8 cellular contexts compared by ENCODE assay signal in the genomic region with DNA sequence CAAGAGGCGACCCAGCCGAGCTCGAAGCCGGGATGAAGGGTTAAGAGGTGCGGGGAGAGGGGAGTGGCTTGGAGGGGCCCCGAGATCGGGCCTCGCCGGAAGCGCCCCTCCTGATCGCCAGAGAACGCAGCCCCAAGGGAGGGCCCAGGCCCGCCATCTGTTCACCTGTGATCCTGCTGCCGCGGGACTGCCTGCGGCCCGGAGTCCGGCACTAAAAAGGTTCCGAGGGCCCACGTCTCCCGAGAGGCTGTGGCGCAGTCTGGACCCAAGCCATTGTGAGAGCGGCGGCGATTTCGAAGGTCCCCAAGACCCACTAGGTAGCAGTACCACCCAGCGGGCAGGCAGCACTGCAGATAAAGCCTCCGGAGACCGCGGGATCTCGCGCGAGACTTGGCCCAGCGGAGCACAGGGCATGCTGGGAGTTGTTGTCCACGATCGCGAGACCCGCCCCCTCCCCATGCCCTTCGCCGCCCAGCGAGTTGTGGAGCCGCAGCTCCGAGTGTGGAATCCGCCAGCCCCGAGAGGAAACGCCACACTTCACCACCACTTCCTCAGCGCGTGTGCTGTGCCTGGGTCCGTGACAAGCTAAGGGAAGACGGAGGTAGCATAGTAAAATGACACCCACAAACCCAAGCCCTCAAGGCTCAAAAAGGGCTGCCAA. TPM values are rescaled to one million over a fixed set of nuclear protein-coding genes. Genes with fewer than 3 reads are reported as not detected.
A peak's percentile ranks its signal among the peaks of the same experiment; 100 is the strongest.
DNase-seq lines count a peak whose midpoint lies in the region; ATAC-seq and TF ChIP-seq lines count a peak whose summit lies in the region.

KIAA1191 (minus strand) TSS at position 328 of the 661 bp plus-strand sequence. CDS start 2,256 bp downstream, outside the sequence.

- peak within 1 kb of the TSS; percentile 82 to 94 (median 89) for H3K27ac Mint-ChIP-seq in CD14-positive monocyte
- H3K27ac Mint-ChIP-seq in dendritic cell treated with granulocyte-macrophage colony-stimulating factor and Interleukin-4, amounts not matched to agents 40 ng/mL and 50 ng/mL, for 4 days: peak within 1 kb of the TSS; percentile 90

- H3K4me3 Mint-ChIP-seq in CD14-positive monocyte: peak within 1 kb of the TSS; percentile 99
- H3K4me3 Mint-ChIP-seq in dendritic cell treated with granulocyte-macrophage colony-stimulating factor and Interleukin-4, amounts not matched to agents 40 ng/mL and 50 ng/mL, for 4 days: peak within 1 kb of the TSS; percentile 96

- H3K4me1 ChIP-seq in left lung: peaks cover 7 to 44% of the 10 kb centered on the region in 2 donors

- H3K36me3 Mint-ChIP-seq in CD14-positive monocyte: peaks cover 9 to 22% of the 10 kb centered on the region in 2 donors
- H3K36me3 Mint-ChIP-seq in dendritic cell treated with granulocyte-macrophage colony-stimulating factor and Interleukin-4, amounts not matched to agents 40 ng/mL and 50 ng/mL, for 4 days (ENCODE audit: low read depth): peaks cover 42% of the 10 kb centered on the region

- H3K9me3 Mint-ChIP-seq in CD14-positive monocyte: peaks cover 0 to 14% (median 2%) of the 10 kb centered on the region in 7 donors
- no peaks in the 10 kb centered on the region for H3K9me3 Mint-ChIP-seq in dendritic cell treated with granulocyte-macrophage colony-stimulating factor and Interleukin-4, amounts not matched to agents 40 ng/mL and 50 ng/mL, for 4 days

- peak; percentile 89 for DNase-seq in CD14-positive monocyte (ENCODE audit: low spot score)
- peak; percentile 95 for DNase-seq in NCI-H69 (lab: John Stamatoyannopoulos, UW)
- DNase-seq in activated CD4-positive, alpha-beta T cell treated with anti-CD3 and anti-CD28 coated beads, Interleukin-2, amount 50 U/mL, for 1 hour: peak; percentile 94
- peak; percentile 98 to 99 for DNase-seq in left lung
- DNase-seq in stimulated activated CD4-positive, alpha-beta T cell treated with anti-CD3 and anti-CD28 coated beads, Interleukin-2, amount 100 ng/mL, for 48 hours: peak; percentile 85 to 87

- intact Hi-C loops in CD14-positive monocyte (cut with micrococcal nuclease) (loop anchor here in 1 of 2 donors (2.0 kb wide), 1 partner anchor 27 kb away; the partner anchor contains the start of genes HIGD2A and NOP16), left lung (cut with DNase I) (no loop called here)
- intact Hi-C loops in dendritic cell treated with granulocyte-macrophage colony-stimulating factor and Interleukin-4, amounts not matched to agents 40 ng/mL and 50 ng/mL, for 4 days (cut with micrococcal nuclease): loop anchor here (1.0 to 5.0 kb wide), 2 partner anchors 27 to 86 kb away; partner anchors contain the start of genes FAF2, HIGD2A and NOP16

- no peak for TF ChIP-seq CTCF in CD14-positive monocyte (IDR thresholded peaks at IDR 0.05)
- TF ChIP-seq CTCF in left lung (IDR thresholded peaks at IDR 0.05): no peak

- no peaks in the 10 kb centered on the region for H3K9me3 ChIP-seq in left lung

- ATAC-seq in GM19351 (IDR thresholded peaks at IDR 0.05; ENCODE audit: unreplicated experiment) (peak; percentile 82), HG03521 (IDR thresholded peaks at IDR 0.05; ENCODE audit: unreplicated experiment) (peak; percentile 89), left lung (peak; percentile 99)

- H3K4me3 ChIP-seq in left lung: peak within 1 kb of the TSS; percentile 75 to 89

- H3K27me3 Mint-ChIP-seq in CD14-positive monocyte (ENCODE audit: low read depth in 3 of 3): peaks cover 22 to 32% (median 27%) of the 10 kb centered on the region in 3 donors
- peaks cover 26% of the 10 kb centered on the region for H3K27me3 Mint-ChIP-seq in dendritic cell treated with granulocyte-macrophage colony-stimulating factor and Interleukin-4, amounts not matched to agents 40 ng/mL and 50 ng/mL, for 4 days

- H3K4me1 Mint-ChIP-seq in CD14-positive monocyte: peaks cover 26% of the 10 kb centered on the region
- H3K4me1 Mint-ChIP-seq in dendritic cell treated with granulocyte-macrophage colony-stimulating factor and Interleukin-4, amounts not matched to agents 40 ng/mL and 50 ng/mL, for 4 days (ENCODE audit: low read depth): peaks cover 28% of the 10 kb centered on the region

- H3K36me3 ChIP-seq in left lung: peaks cover 0 to 22% of the 10 kb centered on the region in 2 donors

- H3K27ac ChIP-seq in left lung: peak within 1 kb of the TSS; percentile 49 to 62

- peaks cover 0 to 27% of the 10 kb centered on the region in 2 donors for H3K27me3 ChIP-seq in left lung

RNA-seq across cellular contexts. Expression of gene KIAA1191, which starts in this region (rescaled TPM):
- 10 to 100 TPM; 32.3 to 32.5 TPM for polyA plus RNA-seq in CD14-positive monocyte
- 10 to 100 TPM; 74.5 to 91.7 TPM for total RNA-seq in left lung

Comparison
In these comparisons a context has a peak if more than half of its experiments do, and no peak if none do; other contexts are left out.
1. Peak in every context shown above with its lines: DNase-seq, ATAC-seq, H3K4me3 ChIP-seq and H3K27ac ChIP-seq.